ENCODE assay signal across 21 cellular contexts in the genomic region with DNA sequence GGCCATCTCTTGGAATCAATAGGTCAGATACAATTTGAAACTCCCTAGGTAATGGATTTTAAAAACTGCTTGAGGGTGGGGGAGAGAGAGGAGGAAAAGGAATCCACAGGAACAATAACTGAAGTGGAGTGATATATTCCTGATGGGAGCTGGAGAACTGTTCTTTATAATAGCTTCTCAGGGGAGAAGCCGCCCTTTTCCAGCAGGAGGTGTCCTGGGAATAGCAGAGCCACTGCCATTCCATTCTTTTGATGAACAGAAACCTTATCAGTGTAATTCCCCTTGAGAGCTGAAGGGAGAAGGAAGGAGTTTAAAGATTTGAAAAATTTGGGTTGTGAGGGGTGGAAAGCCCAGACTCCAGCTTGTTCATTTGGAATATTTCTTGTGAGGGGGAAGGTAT.
"Had no signal": no experiment of that assay in that cellular context is flagged by ENCODE, and none has a peak within 500 bp of the region (broad histone marks: within the 10 kb centered on the region; RNA-seq: fewer than 3 reads in every experiment).

No MANE protein-coding gene starts in this region.

- H3K27ac ChIP-seq: cardiac muscle cell, esophagus squamous epithelium, hepatocyte, neutrophil, pancreas, suprapubic skin, transverse colon, WERI-Rb-1 had no signal

- H3K4me2 ChIP-seq: hepatocyte, smooth muscle cell had no signal

- ATAC-seq: activated CD4-positive, alpha-beta T cell treated with anti-CD3 and anti-CD28 coated beads for 36 hours; left lobe of liver; mucosa of descending colon; pancreas; sciatic nerve; stimulated activated naive CD8-positive, alpha-beta T cell treated with anti-CD3 and anti-CD28 coated beads, Interleukin-15, amount 100 ng/mL, for 72 hours had no signal

- H3K79me2 ChIP-seq: hepatocyte had no signal

- H3K4me3 ChIP-seq: cardiac muscle cell, esophagus squamous epithelium, hepatocyte, mucosa of descending colon, pancreas, smooth muscle cell, suprapubic skin, transverse colon had no signal

- H3K36me3 ChIP-seq: cardiac muscle cell, esophagus squamous epithelium, neutrophil, pancreas, suprapubic skin, transverse colon, WERI-Rb-1 had no signal

- H3K4me1 ChIP-seq: esophagus squamous epithelium, pancreas, suprapubic skin, transverse colon had no signal

- DNase-seq: activated CD4-positive, alpha-beta memory T cell treated with anti-CD3 and anti-CD28 coated beads for 36 hours; activated CD4-positive, alpha-beta T cell treated with anti-CD3 and anti-CD28 coated beads for 36 hours; activated naive CD8-positive, alpha-beta T cell treated with anti-CD3 and anti-CD28 coated beads for 36 hours; activated T-cell treated with anti-CD3 and anti-CD28 coated beads for 4 hours; amniotic stem cell; effector CD8-positive, alpha-beta T cell; esophagus squamous epithelium; mucosa of descending colon; naive B cell; pancreas; stimulated activated CD4-positive, alpha-beta T cell treated with anti-CD3 and anti-CD28 coated beads, Interleukin-4, amount 100 ng/mL, for 1 hour; stimulated activated naive CD8-positive, alpha-beta T cell treated with anti-CD3 and anti-CD28 coated beads, Interleukin-15, amount 100 ng/mL, for 72 hours; transverse colon; WERI-Rb-1 had no signal

- H3K9me3 ChIP-seq: esophagus squamous epithelium, mucosa of descending colon, neutrophil, pancreas, suprapubic skin, transverse colon had no signal

- H2AFZ ChIP-seq: hepatocyte had no signal

- H3K27me3 ChIP-seq: cardiac muscle cell, esophagus squamous epithelium, hepatocyte, neutrophil, pancreas, suprapubic skin, transverse colon had no signal
